Comparison of ENCODE assay signal across 8 cellular contexts in the genomic region with DNA sequence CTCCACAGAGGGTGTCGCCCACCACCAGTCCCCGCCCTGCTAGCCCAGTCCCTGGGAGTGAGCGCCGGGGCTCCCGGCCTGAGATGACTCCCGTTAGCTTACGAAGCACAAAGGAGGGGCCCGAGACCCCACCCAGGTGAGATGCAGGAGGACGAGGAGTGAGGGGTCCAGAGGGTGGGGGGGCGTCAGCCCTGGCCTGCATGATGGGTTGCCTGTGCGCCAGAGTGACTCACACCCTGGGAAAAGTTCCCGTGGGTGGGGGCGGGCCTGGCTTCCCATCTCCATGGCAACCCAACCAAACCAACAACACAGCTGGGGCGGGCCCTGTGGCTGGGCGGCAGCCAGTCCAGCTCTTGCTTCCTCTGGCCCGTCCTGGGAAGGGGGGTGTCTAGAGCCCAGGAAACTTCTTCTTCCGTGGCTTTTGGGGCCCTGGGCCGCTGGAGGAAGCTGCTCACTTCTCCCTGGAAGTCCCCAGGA. TPM values are rescaled to one million over a fixed set of nuclear protein-coding genes. Genes with fewer than 3 reads are reported as not detected.
DNase-seq lines count a peak whose midpoint lies in the region; ATAC-seq and TF ChIP-seq lines count a peak whose summit lies in the region.

No MANE protein-coding gene starts in this region.

- H3K9me3 ChIP-seq in colonic mucosa: no peaks in the 10 kb centered on the region
- H3K9me3 ChIP-seq in left lung: no peaks in the 10 kb centered on the region

- H3K36me3 ChIP-seq in colonic mucosa (no peaks in the 10 kb centered on the region), left lung (peaks cover 0 to 11% of the 10 kb centered on the region in 2 donors)

- intact Hi-C loops in colonic mucosa (cut with DNase I) (no loop called here), left lung (cut with DNase I) (no loop called here)

- H3K9ac ChIP-seq in colonic mucosa (ENCODE audit: low read depth in 2 of 2, low read length in 2 of 2): peak overlapping the region; percentile 26 to 72

- H3K27ac ChIP-seq in VCaP (peak overlapping the region; percentile 11; the same call in 1 of the 2 replicates), colonic mucosa (peak overlapping the region; percentile 36), left lung (peak overlapping the region; percentile 62 to 83)

- peaks cover 46% of the 10 kb centered on the region for H3K4me1 ChIP-seq in colonic mucosa
- peaks cover 56 to 95% of the 10 kb centered on the region in 2 donors for H3K4me1 ChIP-seq in left lung

- H3K27me3 ChIP-seq in colonic mucosa (peaks cover 19% of the 10 kb centered on the region), left lung (peaks cover 28 to 56% of the 10 kb centered on the region in 2 donors)

- ATAC-seq in left lung (peak; percentile 76), HG02884 (IDR thresholded peaks at IDR 0.05; ENCODE audit: unreplicated experiment) (no peak)

- TF ChIP-seq CTCF in VCaP (conservative IDR thresholded peaks at IDR 0.05) (no peak), colonic mucosa (IDR thresholded peaks at IDR 0.05) (no peak), left lung (IDR thresholded peaks at IDR 0.05) (no peak)

- H3K4me3 ChIP-seq in colonic mucosa (no peak overlapping the region), left lung (no peak overlapping the region)

- peak; percentile 49 for DNase-seq in DMS153 (lab: John Stamatoyannopoulos, UW)
- DNase-seq in LHCN-M2 (ENCODE audit: low read depth): peak; percentile 94
- DNase-seq in colonic mucosa: peak; percentile 94
- peak; percentile 96 to 97 for DNase-seq in left lung
- DNase-seq in stimulated activated CD4-positive, alpha-beta T cell treated with anti-CD3 and anti-CD28 coated beads, Interleukin-2, amount 100 ng/mL, for 24 hours: peak; percentile 72 to 76
- no peak for DNase-seq in KG1 (lab: John Stamatoyannopoulos, UW)

RNA-seq across cellular contexts. Expression of a gene that starts 4.5 kb away (rescaled TPM):
- total RNA-seq in LHCN-M2 (2014; rRNA removed) (33.3 and 47.1 TPM in 2 replicates), colonic mucosa (10 to 100 TPM; 16.6 to 41.1 TPM), left lung (10 to 100 TPM; 30.6 to 32.6 TPM)
- 26.7 TPM for polyA plus RNA-seq in LHCN-M2 (2012)

RNA-seq across cellular contexts. Expression of a gene that starts 4.6 kb away (rescaled TPM):
- 0.06 TPM in 1 of 2 replicates, not detected in the other for total RNA-seq in LHCN-M2 (2014; rRNA removed)
- not detected for polyA plus RNA-seq in LHCN-M2 (2012)
- total RNA-seq in colonic mucosa: 1 to 10 TPM in 1 of 2 donors, under 1 TPM in 1; 0.42 to 1.3 TPM
- total RNA-seq in left lung: 1 to 10 TPM in 1 of 2 donors, under 1 TPM in 1; 0.96 to 1.8 TPM

RNA-seq across cellular contexts. Expression of a gene that starts 42.8 kb away (rescaled TPM):
- total RNA-seq in LHCN-M2 (2014; rRNA removed) (262 and 297 TPM in 2 replicates), colonic mucosa (100 to 1,000 TPM; 145 to 236 TPM), left lung (100 to 1,000 TPM; 125 to 189 TPM)
- 213 TPM for polyA plus RNA-seq in LHCN-M2 (2012)

RNA-seq across cellular contexts. Expression of a gene that starts 43.1 kb away (rescaled TPM):
- total RNA-seq in LHCN-M2 (2014; rRNA removed) (36.9 and 43.5 TPM in 2 replicates), colonic mucosa (10 to 100 TPM; 15.4 to 32.0 TPM), left lung (10 to 100 TPM; 24.1 to 34.7 TPM)
- 19.9 TPM for polyA plus RNA-seq in LHCN-M2 (2012)

Comparison
In these comparisons a context has a peak if more than half of its experiments do, and no peak if none do; other contexts are left out.
1. H3K27ac ChIP-seq: peak in every context shown above with its lines; median percentile 72 in left lung; 36 in colonic mucosa; 11 in VCaP.